ENCODE assay signal across 21 cellular contexts in genomic region chr2:41500895-41501294, GRCh38.
"Had no signal": no experiment of that assay in that cellular context is flagged by ENCODE, and none has a peak within 500 bp of the region (broad histone marks: within the 10 kb centered on the region; RNA-seq: fewer than 3 reads in every experiment).

No MANE protein-coding gene starts in this region.

- H3K4me3 Mint-ChIP-seq: naive thymus-derived CD4-positive, alpha-beta T cell; nephron progenitor cell; stimulated activated effector memory CD8-positive, alpha-beta T cell treated with anti-CD3 and anti-CD28 coated beads, Interleukin-12 subunit alpha, Interleukin-12 subunit beta, amount 100 ng/mL, for 72 hours had no signal

- H3K27ac ChIP-seq: dorsolateral prefrontal cortex, prostate gland, right atrium auricular region, sigmoid colon, stomach, thyroid gland, vagina had no signal

- H3K4me1 ChIP-seq: prostate gland, right atrium auricular region, sigmoid colon, stomach, thyroid gland, vagina had no signal

- H3K36me3 ChIP-seq: prostate gland, right atrium auricular region, sigmoid colon, stomach, thyroid gland, vagina had no signal

- H3K4me3 ChIP-seq: dorsolateral prefrontal cortex, prostate gland, right atrium auricular region, sigmoid colon, stomach, thyroid gland, vagina had no signal

- H3K36me3 Mint-ChIP-seq: stimulated activated effector memory CD8-positive, alpha-beta T cell treated with anti-CD3 and anti-CD28 coated beads, Interleukin-12 subunit alpha, Interleukin-12 subunit beta, amount 100 ng/mL, for 72 hours had no signal

- H3K4me1 Mint-ChIP-seq: naive thymus-derived CD4-positive, alpha-beta T cell; nephron progenitor cell; stimulated activated effector memory CD8-positive, alpha-beta T cell treated with anti-CD3 and anti-CD28 coated beads, Interleukin-12 subunit alpha, Interleukin-12 subunit beta, amount 100 ng/mL, for 72 hours had no signal

- ATAC-seq: left lobe of liver; naive thymus-derived CD4-positive, alpha-beta T cell; stimulated activated effector memory CD8-positive, alpha-beta T cell treated with anti-CD3 and anti-CD28 coated beads, Interleukin-12 subunit alpha, Interleukin-12 subunit beta, amount 100 ng/mL, for 72 hours had no signal

- H3K27ac Mint-ChIP-seq: naive thymus-derived CD4-positive, alpha-beta T cell; nephron progenitor cell; stimulated activated effector memory CD8-positive, alpha-beta T cell treated with anti-CD3 and anti-CD28 coated beads, Interleukin-12 subunit alpha, Interleukin-12 subunit beta, amount 100 ng/mL, for 72 hours had no signal

- H3K27me3 ChIP-seq: dorsolateral prefrontal cortex, right atrium auricular region, sigmoid colon, stomach, thyroid gland, vagina had no signal

- H3K9me3 ChIP-seq: prostate gland, thyroid gland had no signal

- H3K27me3 Mint-ChIP-seq: naive thymus-derived CD4-positive, alpha-beta T cell had no signal

- DNase-seq: dorsolateral prefrontal cortex; effector CD4-positive, alpha-beta T cell; hypothalamus; kidney; mesenchymal stem cell; midbrain; naive thymus-derived CD4-positive, alpha-beta T cell; nephron progenitor cell; nucleus accumbens; sigmoid colon; stimulated activated CD4-positive, alpha-beta T cell treated with anti-CD3 and anti-CD28 coated beads, Interleukin-2, amount 100 ng/mL, for 24 hours; stimulated activated CD4-positive, alpha-beta T cell treated with anti-CD3 and anti-CD28 coated beads, Interleukin-4, amount 100 ng/mL, for 24 hours; stimulated activated naive CD4-positive, alpha-beta T cell treated with Interleukin-2 at 50 U/mL for 16 hours; stomach; thyroid gland; trophoblast cell had no signal
